14 cellular contexts compared by ENCODE assay signal in the genomic region with DNA sequence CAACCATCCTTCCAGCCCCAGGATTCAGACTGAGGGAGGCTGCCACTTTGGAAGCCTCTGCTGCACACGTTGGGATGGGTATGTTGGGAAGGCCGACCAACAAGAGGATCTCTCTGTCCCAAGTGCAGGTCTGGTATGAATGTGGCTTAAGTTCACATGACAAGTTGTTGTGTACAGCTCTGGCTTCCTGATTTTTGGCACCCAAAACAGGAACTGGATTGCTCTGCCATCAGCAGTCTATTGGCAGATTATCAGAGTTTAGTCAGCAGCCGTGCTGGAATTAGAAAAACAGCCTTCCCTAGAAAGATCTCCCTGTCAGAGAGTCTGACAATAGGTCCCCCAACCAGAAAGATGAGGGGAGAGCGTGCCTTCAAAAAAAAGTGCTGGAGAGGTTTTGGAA.
A peak's percentile ranks its signal among the peaks of the same experiment; 100 is the strongest.
DNase-seq lines count a peak whose midpoint lies in the region; TF ChIP-seq lines count a peak whose summit lies in the region.
"Had no signal": no experiment of that assay in that cellular context is flagged by ENCODE, and none has a peak within 500 bp of the region (broad histone marks: within the 10 kb centered on the region; RNA-seq: fewer than 3 reads in every experiment).

No MANE protein-coding gene starts in this region.

- DNase-seq in NB4 (ENCODE audit: low read depth) (peak; percentile 21), right atrium auricular region (ENCODE audit: low spot score) (no peak), substantia nigra (lab: John Stamatoyannopoulos, UW) (peak in 34 of 49 donors; percentile 9 to 71 (median 31)), kidney tubule cell (ENCODE audit: low spot score) (no peak), COR-L47 (lab: John Stamatoyannopoulos, UW) (no peak), SHP77 treated with DMSO at 0.1 percent for 48 hours (lab: John Stamatoyannopoulos, UW) (no peak)
- DNase-seq: activated naive CD4-positive, alpha-beta T cell treated with anti-CD3 and anti-CD28 coated beads for 36 hours; CD4-positive, alpha-beta memory T cell; esophagus squamous epithelium; naive thymus-derived CD8-positive, alpha-beta T cell; NCI-H524 treated with DMSO at 0.1 percent for 48 hours; sigmoid colon; stimulated activated naive CD8-positive, alpha-beta T cell treated with anti-CD3 and anti-CD28 coated beads, Interleukin-15, amount 100 ng/mL, for 72 hours had no signal

- TF ChIP-seq POLR2A in NB4 (IDR thresholded peaks at IDR 0.05; ENCODE audit: extremely low read depth, insufficient read length), result no peak

- no peak for TF ChIP-seq CTCF in NB4 (IDR thresholded peaks at IDR 0.05; ENCODE audit: low read depth, low read length)
- no peak for TF ChIP-seq CTCF in brain (conservative IDR thresholded peaks at IDR 0.05)
- no peak for TF ChIP-seq CTCF in right atrium auricular region (IDR thresholded peaks at IDR 0.05)

- H3K27ac ChIP-seq in right atrium auricular region, result peak overlapping the region; percentile 1 to 37
- peak overlapping the region; percentile 88 for H3K27ac ChIP-seq in substantia nigra (ENCODE audit: low read depth, low read length, poor library complexity, severe bottlenecking)
- H3K27ac ChIP-seq: sigmoid colon had no signal

- H3K4me1 Mint-ChIP-seq in brain, result peaks cover 51% of the 10 kb centered on the region

- no peaks in the 10 kb centered on the region for H3K36me3 Mint-ChIP-seq in brain
- H3K36me3 Mint-ChIP-seq: CD4-positive, alpha-beta memory T cell; naive thymus-derived CD8-positive, alpha-beta T cell had no signal

- H3K9me3 Mint-ChIP-seq in brain, result no peaks in the 10 kb centered on the region
- H3K9me3 Mint-ChIP-seq: activated naive CD4-positive, alpha-beta T cell treated with anti-CD3 and anti-CD28 coated beads for 36 hours; CD4-positive, alpha-beta memory T cell; naive thymus-derived CD8-positive, alpha-beta T cell; stimulated activated naive CD8-positive, alpha-beta T cell treated with anti-CD3 and anti-CD28 coated beads, Interleukin-15, amount 100 ng/mL, for 72 hours had no signal

- H3K27ac Mint-ChIP-seq in brain, result peak overlapping the region in 3 of 5 experiments; percentile 39 to 88 (median 80)
- H3K27ac Mint-ChIP-seq: activated naive CD4-positive, alpha-beta T cell treated with anti-CD3 and anti-CD28 coated beads for 36 hours; CD4-positive, alpha-beta memory T cell; naive thymus-derived CD8-positive, alpha-beta T cell; stimulated activated naive CD8-positive, alpha-beta T cell treated with anti-CD3 and anti-CD28 coated beads, Interleukin-15, amount 100 ng/mL, for 72 hours had no signal

- no peaks in the 10 kb centered on the region for H3K27me3 ChIP-seq in right atrium auricular region

- H3K4me3 ChIP-seq in NB4 (ENCODE audit: low read depth, low read length), result no peak overlapping the region
- no peak overlapping the region for H3K4me3 ChIP-seq in right atrium auricular region
- H3K4me3 ChIP-seq: esophagus squamous epithelium, sigmoid colon had no signal

- no peaks in the 10 kb centered on the region for H3K36me3 ChIP-seq in right atrium auricular region
- H3K36me3 ChIP-seq: esophagus squamous epithelium, sigmoid colon had no signal

- H3K4me3 Mint-ChIP-seq in brain, result peak overlapping the region in 2 of 5 experiments; percentile 6 to 19
- H3K4me3 Mint-ChIP-seq: activated naive CD4-positive, alpha-beta T cell treated with anti-CD3 and anti-CD28 coated beads for 36 hours; naive thymus-derived CD8-positive, alpha-beta T cell; stimulated activated naive CD8-positive, alpha-beta T cell treated with anti-CD3 and anti-CD28 coated beads, Interleukin-15, amount 100 ng/mL, for 72 hours had no signal

- no peaks in the 10 kb centered on the region for H3K9me3 ChIP-seq in right atrium auricular region
- H3K9me3 ChIP-seq: esophagus squamous epithelium, sigmoid colon had no signal

- peaks cover 0 to 37% of the 10 kb centered on the region in 2 donors for H3K4me1 ChIP-seq in right atrium auricular region

- peaks cover 14% of the 10 kb centered on the region for H3K27me3 Mint-ChIP-seq in brain

Comparison
In these comparisons a context has a peak if more than half of its experiments do, and no peak if none do; other contexts are left out.
1. DNase-seq: peak in NB4 (single experiment) and substantia nigra (34 of 49); none in right atrium auricular region (single experiment), kidney tubule cell (single experiment), COR-L47 (single experiment) and SHP77 treated with DMSO at 0.1 percent for 48 hours (single experiment).